8 cellular contexts compared by ENCODE assay signal in genomic region chr9:71767421-71768321, GRCh38. TPM values are rescaled to one million over a fixed set of nuclear protein-coding genes. Genes with fewer than 3 reads are reported as not detected.
A peak's percentile ranks its signal among the peaks of the same experiment; 100 is the strongest.
DNase-seq lines count a peak whose midpoint lies in the region; ATAC-seq and TF ChIP-seq lines count a peak whose summit lies in the region.

No MANE protein-coding gene starts in this region.

- H3K27ac Mint-ChIP-seq in Calu3 (ENCODE audit: unreplicated experiment): peak overlapping the region; percentile 94
- peak overlapping the region; percentile 98 for H3K27ac Mint-ChIP-seq in stimulated activated naive CD8-positive, alpha-beta T cell treated with anti-CD3 and anti-CD28 coated beads, Interleukin-15, amount 100 ng/mL, for 72 hours

- TF ChIP-seq CTCF in Calu3 (IDR thresholded peaks at IDR 0.05; ENCODE audit: unreplicated experiment): no peak
- TF ChIP-seq CTCF in brain microvascular endothelial cell (IDR thresholded peaks at IDR 0.05; ENCODE audit: low read depth, low read length, missing control alignments): no peak
- no peak for TF ChIP-seq CTCF in kidney epithelial cell (IDR thresholded peaks at IDR 0.05; ENCODE audit: insufficient read depth, low read length, poor library complexity, severe bottlenecking)

- in situ Hi-C loops in brain microvascular endothelial cell (cut with HindIII; ENCODE audit: low pct_ligation_motif_present, low sequenced_read_pairs): no loop called here

- H3K27ac ChIP-seq in brain microvascular endothelial cell: peak overlapping the region; percentile 88

- H3K4me3 ChIP-seq in brain microvascular endothelial cell (ENCODE audit: low read depth, low read length) (peak overlapping the region; percentile 80), kidney epithelial cell (ENCODE audit: low read depth, low read length) (peak overlapping the region; percentile 89)

- H3K27me3 Mint-ChIP-seq in Calu3 (ENCODE audit: unreplicated experiment): no peaks in the 10 kb centered on the region
- H3K27me3 Mint-ChIP-seq in stimulated activated naive CD8-positive, alpha-beta T cell treated with anti-CD3 and anti-CD28 coated beads, Interleukin-15, amount 100 ng/mL, for 72 hours: no peaks in the 10 kb centered on the region

- H3K36me3 Mint-ChIP-seq in Calu3 (ENCODE audit: insufficient read depth, unreplicated experiment): peaks cover 57% of the 10 kb centered on the region

- H3K4me1 Mint-ChIP-seq in Calu3 (ENCODE audit: low read depth, unreplicated experiment): peaks cover 19% of the 10 kb centered on the region
- H3K4me1 Mint-ChIP-seq in stimulated activated naive CD8-positive, alpha-beta T cell treated with anti-CD3 and anti-CD28 coated beads, Interleukin-15, amount 100 ng/mL, for 72 hours: peaks cover 49% of the 10 kb centered on the region

- intact Hi-C loops in Calu3 (cut with micrococcal nuclease; ENCODE audit: unreplicated experiment): loop anchor here (5.0 to 10.0 kb wide), 2 partner anchors 165 to 483 kb away; no protein-coding TSS in a partner anchor

- ATAC-seq in stimulated activated naive CD8-positive, alpha-beta T cell treated with anti-CD3 and anti-CD28 coated beads, Interleukin-15, amount 100 ng/mL, for 72 hours: no peak
- ATAC-seq in HG02623 (IDR thresholded peaks at IDR 0.05; ENCODE audit: unreplicated experiment) (no peak), HG02763 (IDR thresholded peaks at IDR 0.05; ENCODE audit: unreplicated experiment) (no peak)

- CTCF ChIA-PET in Calu3 (lab: Charles Lee): interaction anchor here (0.7 to 1.4 kb wide), 3 partner anchors 13 to 328 kb away, joined by 3 to 4 read pairs (median 3); no protein-coding TSS in a partner anchor

- peak overlapping the region; percentile 97 for H3K4me3 Mint-ChIP-seq in Calu3 (ENCODE audit: low read depth, unreplicated experiment)
- peak overlapping the region; percentile 82 to 83 for H3K4me3 Mint-ChIP-seq in stimulated activated naive CD8-positive, alpha-beta T cell treated with anti-CD3 and anti-CD28 coated beads, Interleukin-15, amount 100 ng/mL, for 72 hours

- H3K9me3 Mint-ChIP-seq in Calu3 (ENCODE audit: low read depth, unreplicated experiment): no peaks in the 10 kb centered on the region
- H3K9me3 Mint-ChIP-seq in stimulated activated naive CD8-positive, alpha-beta T cell treated with anti-CD3 and anti-CD28 coated beads, Interleukin-15, amount 100 ng/mL, for 72 hours: no peaks in the 10 kb centered on the region

- H3K36me3 ChIP-seq in brain microvascular endothelial cell (replicated peaks) (no peaks in the 10 kb centered on the region), kidney epithelial cell (ENCODE audit: control insufficient read depth, insufficient read depth, low read length) (no peaks in the 10 kb centered on the region)

- H3K27me3 ChIP-seq in brain microvascular endothelial cell (replicated peaks) (no peaks in the 10 kb centered on the region), kidney epithelial cell (ENCODE audit: control insufficient read depth, insufficient read depth, low read length) (no peaks in the 10 kb centered on the region)

- no TSS peak for BruUV-seq in Calu3 (replicated peaks; lab: Mats Ljungman, UMichigan)

- DNase-seq in Calu3 (no peak), NCI-H82 (lab: John Stamatoyannopoulos, UW) (peak; percentile 89), brain microvascular endothelial cell (no peak), kidney epithelial cell (ENCODE audit: low read depth) (no peak), NCI-H128 (lab: John Stamatoyannopoulos, UW; ENCODE audit: unreplicated experiment) (no peak)
- peak in 1 of 2 donors; percentile 28 for DNase-seq in stimulated activated naive CD8-positive, alpha-beta T cell treated with anti-CD3 and anti-CD28 coated beads, Interleukin-15, amount 100 ng/mL, for 72 hours

RNA-seq across cellular contexts. Expression of gene CEMIP2, which starts 0.6 kb away (rescaled TPM):
- total RNA-seq in Calu3 (2022): 89.0 and 122 TPM in 2 replicates
- 35.8 and 41.8 TPM in 2 replicates for total RNA-seq in kidney epithelial cell
